Comparison of ENCODE assay signal across 22 cellular contexts in genomic region chr1:44634790-44635189, GRCh38. TPM values are rescaled to one million over a fixed set of nuclear protein-coding genes. Genes with fewer than 3 reads are reported as not detected.
A peak's percentile ranks its signal among the peaks of the same experiment; 100 is the strongest.
DNase-seq lines count a peak whose midpoint lies in the region; ATAC-seq lines count a peak whose summit lies in the region.
"Had no signal": no experiment of that assay in that cellular context is flagged by ENCODE, and none has a peak within 500 bp of the region (broad histone marks: within the 10 kb centered on the region; RNA-seq: fewer than 3 reads in every experiment).

No MANE protein-coding gene starts in this region.

- H3K9me3 ChIP-seq in BLaER1 (no peaks in the 10 kb centered on the region), T-helper 17 cell (ENCODE audit: control insufficient read depth, low read length, poor library complexity, severe bottlenecking) (no peaks in the 10 kb centered on the region), muscle layer of colon (ENCODE audit: low read length) (no peaks in the 10 kb centered on the region), GM23248 (ENCODE audit: low read depth) (no peaks in the 10 kb centered on the region)
- H3K9me3 ChIP-seq in BLaER1 treated with 17β-estradiol and CSF1 and Interleukin-3, amounts not matched to agents 10 nM and 100 nM (replicated peaks in 1 of 11) = no peaks in the 10 kb centered on the region
- H3K9me3 ChIP-seq: upper lobe of right lung had no signal

- H3K27ac ChIP-seq in BLaER1 = no peak overlapping the region
- H3K27ac ChIP-seq in BLaER1 treated with 17β-estradiol and CSF1 and Interleukin-3, amounts not matched to agents 10 nM and 100 nM = 0 out of 22 replicates have a peak overlapping the region, but pooled peaks of 1 of the 11 experiments have one; percentile 3
- H3K27ac ChIP-seq in muscle layer of colon (ENCODE audit: low read depth, low read length) = peak overlapping the region; percentile 1
- H3K27ac ChIP-seq in GM23248 = no peak overlapping the region
- H3K27ac ChIP-seq: cardiac muscle cell, SJSA1, upper lobe of right lung had no signal

- no peak overlapping the region for H3K4me3 Mint-ChIP-seq in T-helper 17 cell

- H3K4me2 ChIP-seq in BLaER1 (0 out of 2 replicates have a peak overlapping the region, but pooled peaks have one; percentile 2), GM23248 (ENCODE audit: unreplicated experiment) (no peak overlapping the region)
- H3K4me2 ChIP-seq in BLaER1 treated with 17β-estradiol and CSF1 and Interleukin-3, amounts not matched to agents 10 nM and 100 nM = peak overlapping the region in 10 of 11 experiments; percentile 30 to 96 (median 90); a peak in 18 of 22 replicates

- in situ Hi-C loops in GM23248 (cut with MboI) = no loop called here

- DNase-seq in T-helper 17 cell (no peak), NCI-H187 treated with DMSO at 0.1 percent for 48 hours (lab: John Stamatoyannopoulos, UW) (no peak), GM23248 (no peak), AG08396 (ENCODE audit: low spot score) (no peak)
- DNase-seq: activated CD4-positive, alpha-beta T cell treated with anti-CD3 and anti-CD28 coated beads, Interleukin-2, amount 10 ng/mL, durations not matched to agents 24 days and 14 days; activated CD8-positive, alpha-beta memory T cell treated with anti-CD3 and anti-CD28 coated beads, Interleukin-2, amount 50 U/mL, for 4 hours; activated effector memory CD4-positive, alpha-beta T cell treated with anti-CD3 and anti-CD28 coated beads, Interleukin-2, amount 50 U/mL, for 16 hours; anterior cingulate cortex; COR-L47; dermis blood vessel endothelial cell; Kasumi-1; NCI-H1694; NCI-H2171 treated with DMSO at 0.1 percent for 48 hours; NCI-H524 treated with DMSO at 0.1 percent for 48 hours; upper lobe of right lung had no signal

- peaks cover 24% of the 10 kb centered on the region for H3K79me2 ChIP-seq in GM23248 (ENCODE audit: insufficient read depth)

- no peaks in the 10 kb centered on the region for H3K9me2 ChIP-seq in GM23248 (ENCODE audit: insufficient read depth)

- H3K4me3 ChIP-seq in BLaER1 (no peak overlapping the region), muscle layer of colon (ENCODE audit: low read depth in 1 of 2, low read length in 2 of 2) (no peak overlapping the region), GM23248 (no peak overlapping the region)
- no peak overlapping the region for H3K4me3 ChIP-seq in BLaER1 treated with 17β-estradiol and CSF1 and Interleukin-3, amounts not matched to agents 10 nM and 100 nM
- H3K4me3 ChIP-seq: cardiac muscle cell, SJSA1, upper lobe of right lung had no signal

- H3K27me3 ChIP-seq in BLaER1 (no peaks in the 10 kb centered on the region), muscle layer of colon (ENCODE audit: control insufficient read depth in 1 of 2, insufficient read depth in 2 of 2, low read length in 2 of 2) (no peaks in the 10 kb centered on the region), GM23248 (replicated peaks; ENCODE audit: insufficient read depth) (no peaks in the 10 kb centered on the region)
- H3K27me3 ChIP-seq in BLaER1 treated with 17β-estradiol and CSF1 and Interleukin-3, amounts not matched to agents 10 nM and 100 nM = no peaks in the 10 kb centered on the region
- H3K27me3 ChIP-seq: cardiac muscle cell, SJSA1, upper lobe of right lung had no signal

- peaks cover 18% of the 10 kb centered on the region for H3F3A ChIP-seq in GM23248 (ENCODE audit: insufficient read depth)

- H3K9ac ChIP-seq in BLaER1 = peak overlapping the region; percentile 7; the same call in 1 of the 2 replicates
- peak overlapping the region in 8 of 11 experiments; percentile 0 to 95 (median 37); a peak in 7 of 22 replicates for H3K9ac ChIP-seq in BLaER1 treated with 17β-estradiol and CSF1 and Interleukin-3, amounts not matched to agents 10 nM and 100 nM
- H3K9ac ChIP-seq in muscle layer of colon (ENCODE audit: low read length) = no peak overlapping the region
- no peak overlapping the region for H3K9ac ChIP-seq in GM23248

- H4K20me1 ChIP-seq in BLaER1 (peaks cover 74% of the 10 kb centered on the region), GM23248 (ENCODE audit: insufficient read depth) (no peaks in the 10 kb centered on the region)
- H4K20me1 ChIP-seq in BLaER1 treated with 17β-estradiol and CSF1 and Interleukin-3, amounts not matched to agents 10 nM and 100 nM = peaks cover 57 to 75% (median 71%) of the 10 kb centered on the region in 11 experiments; a peak in 21 of 22 replicates

- peak overlapping the region; percentile 39 for H3K27ac Mint-ChIP-seq in T-helper 17 cell
- H3K27ac Mint-ChIP-seq: progenitor cell of endocrine pancreas had no signal

- WGBS in GM23248 (ENCODE audit: low coverage in 1 of 2, low lambda C conversion rate in 2 of 2, missing lambda C conversion rate in 2 of 2), 2 experiments = 93 to 98% methylated on average over 3 of the region's 3 CpGs

- H3K36me3 Mint-ChIP-seq in T-helper 17 cell (ENCODE audit: low read depth) = peaks cover 5% of the 10 kb centered on the region

- H3K36me3 ChIP-seq in BLaER1 (peaks cover 68% of the 10 kb centered on the region), muscle layer of colon (ENCODE audit: insufficient read depth, low read length) (peaks cover 49% of the 10 kb centered on the region), GM23248 (ENCODE audit: low read depth) (no peaks in the 10 kb centered on the region; the same call in 1 of the 2 replicates)
- H3K36me3 ChIP-seq in BLaER1 treated with 17β-estradiol and CSF1 and Interleukin-3, amounts not matched to agents 10 nM and 100 nM = peaks cover 69 to 72% (median 71%) of the 10 kb centered on the region in 11 experiments

- H2AFZ ChIP-seq in GM23248 = no peak overlapping the region

- H3K4me1 Mint-ChIP-seq in T-helper 17 cell = peaks cover 49% of the 10 kb centered on the region

- H3K4me1 ChIP-seq in BLaER1 (peaks cover 54% of the 10 kb centered on the region), muscle layer of colon (ENCODE audit: insufficient read depth, low read length) (peaks cover 79% of the 10 kb centered on the region), GM23248 (ENCODE audit: insufficient read depth) (peaks cover 21% of the 10 kb centered on the region)
- peaks cover 34 to 58% (median 47%) of the 10 kb centered on the region in 10 experiments for H3K4me1 ChIP-seq in BLaER1 treated with 17β-estradiol and CSF1 and Interleukin-3, amounts not matched to agents 10 nM and 100 nM

- no peak for ATAC-seq in T-helper 17 cell
- no peak for ATAC-seq in GM18867 (IDR thresholded peaks at IDR 0.05; ENCODE audit: unreplicated experiment)
- ATAC-seq: upper lobe of right lung had no signal

- H3K27me3 Mint-ChIP-seq in T-helper 17 cell = no peaks in the 10 kb centered on the region
- H3K27me3 Mint-ChIP-seq: activated CD4-positive, alpha-beta T cell treated with anti-CD3 and anti-CD28 coated beads, Interleukin-2, amount 10 ng/mL, durations not matched to agents 24 days and 14 days; progenitor cell of endocrine pancreas had no signal

RNA-seq across cellular contexts. Expression of gene TMEM53, which starts 39.5 kb away (rescaled TPM):
- 1 to 10 TPM; 2.6 to 2.8 TPM for total RNA-seq in T-helper 17 cell
- total RNA-seq in GM23248 (2014; rRNA removed; shearing (Covaris generic)) = 4.4 and 5.9 TPM in 2 replicates
- 10.1 and 12.7 TPM in 2 replicates for polyA plus RNA-seq in GM23248 (2016; fragmentation: Nextera tagmentation; extraction: Ambion mirVana)

RNA-seq across cellular contexts. Expression of gene ARMH1, which starts 39.7 kb away (rescaled TPM):
- 10 to 100 TPM; 53.0 to 56.8 TPM for total RNA-seq in T-helper 17 cell
- total RNA-seq in GM23248 (2014; rRNA removed; shearing (Covaris generic)) = 0.51 and 1.4 TPM in 2 replicates
- 1.5 and 1.6 TPM in 2 replicates for polyA plus RNA-seq in GM23248 (2016; fragmentation: Nextera tagmentation; extraction: Ambion mirVana)
- total RNA-seq: dermis blood vessel endothelial cell, SJSA1 had no signal

Comparison
In these comparisons a context has a peak if more than half of its experiments do, and no peak if none do; other contexts are left out.
1. H3K9ac ChIP-seq: peak in BLaER1 (single experiment) and BLaER1 treated with 17β-estradiol and CSF1 and Interleukin-3, amounts not matched to agents 10 nM and 100 nM (8 of 11); none in muscle layer of colon (single experiment) and GM23248 (single experiment).
2. RNA of gene ARMH1, which starts 39.7 kb away (total RNA-seq): 53.0 to 56.8 TPM in T-helper 17 cell; 0.51 to 1.4 TPM in GM23248; every median in the first group is over 10 times any median in the second.